In the genomic region with DNA sequence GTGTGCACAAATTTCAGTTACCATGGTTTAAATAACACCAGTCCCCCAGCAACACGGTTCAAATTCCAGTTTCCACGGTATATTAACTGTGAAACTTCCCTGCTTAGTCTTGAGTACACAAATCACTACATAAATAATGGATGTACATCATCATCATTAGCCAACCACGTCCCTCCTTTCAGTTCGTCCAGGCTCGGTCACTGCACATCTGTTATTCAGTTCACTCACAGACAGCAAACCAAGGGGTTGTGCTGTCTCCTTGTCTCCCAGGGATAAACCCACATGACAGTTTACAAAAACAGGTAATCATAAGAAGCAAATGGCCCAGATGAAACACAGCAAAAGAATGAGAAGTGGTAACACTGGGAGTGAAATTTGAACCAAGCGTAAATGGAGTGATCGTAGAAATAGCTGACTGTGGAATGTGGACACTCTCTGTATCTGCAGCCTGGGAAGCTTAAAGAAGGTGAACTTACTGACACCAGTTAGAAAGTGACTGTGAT, we compare ENCODE assay signal across 13 cellular contexts.
DNase-seq lines count a peak whose midpoint lies in the region; ATAC-seq, FAIRE-seq and TF ChIP-seq lines count a peak whose summit lies in the region.
"Had no signal": no experiment of that assay in that cellular context is flagged by ENCODE, and none has a peak within 500 bp of the region (broad histone marks: within the 10 kb centered on the region; RNA-seq: fewer than 3 reads in every experiment).

No MANE protein-coding gene starts in this region.

- H4K5ac ChIP-seq in mesendoderm (ENCODE audit: low read length) = no peak overlapping the region

- TF ChIP-seq CTCF in AG04449 (IDR thresholded peaks at IDR 0.05; ENCODE audit: insufficient read depth, low read length, missing control alignments) (no peak), bronchial epithelial cell (IDR thresholded peaks at IDR 0.05; ENCODE audit: insufficient read depth, low read length, severe bottlenecking) (no peak)

- no peak overlapping the region for H3K23ac ChIP-seq in mesendoderm (ENCODE audit: low read length)

- no peak overlapping the region for H3K56ac ChIP-seq in mesendoderm (ENCODE audit: low read length)

- H3K36me3 ChIP-seq in bronchial epithelial cell (ENCODE audit: control insufficient read depth, insufficient read depth, low read length) (no peaks in the 10 kb centered on the region), mesendoderm (ENCODE audit: control insufficient read depth, insufficient read depth, low read length) (no peaks in the 10 kb centered on the region)
- H3K36me3 ChIP-seq: lower lobe of right lung had no signal

- H2AK5ac ChIP-seq in mesendoderm (ENCODE audit: low read length) = no peak overlapping the region

- H3K18ac ChIP-seq in mesendoderm (ENCODE audit: low read length) = no peak overlapping the region

- no peak overlapping the region for H2BK5ac ChIP-seq in mesendoderm (ENCODE audit: low read length)

- H3K4me3 ChIP-seq in AG04449 (ENCODE audit: low read depth, low read length) (peak overlapping the region; percentile 29), bronchial epithelial cell (ENCODE audit: low read depth, low read length) (peak overlapping the region; percentile 24), mesendoderm (ENCODE audit: low read length) (no peak overlapping the region)
- H3K4me3 ChIP-seq: body of pancreas, lower lobe of right lung had no signal

- ATAC-seq in GM18867 (IDR thresholded peaks at IDR 0.05; ENCODE audit: unreplicated experiment) = no peak
- ATAC-seq in HG03521 (IDR thresholded peaks at IDR 0.05; ENCODE audit: unreplicated experiment) = no peak
- no peak for ATAC-seq in HG02610 (IDR thresholded peaks at IDR 0.05; ENCODE audit: unreplicated experiment)
- ATAC-seq: body of pancreas, lower lobe of right lung had no signal

- H3K4me2 ChIP-seq in mesendoderm (ENCODE audit: low read length) = no peak overlapping the region

- no peaks in the 10 kb centered on the region for H3K79me2 ChIP-seq in mesendoderm (ENCODE audit: control insufficient read depth, insufficient read depth, low read length)

- WGBS in mesendoderm (ENCODE audit: extremely low coverage, insufficient coverage, low lambda C conversion rate) = no CpG with 5 or more reads among the region's 7 CpGs

- no peak overlapping the region for H3K27ac ChIP-seq in mesendoderm (ENCODE audit: low read depth, low read length)
- H3K27ac ChIP-seq: body of pancreas, lower lobe of right lung had no signal

- no peak overlapping the region for H2BK120ac ChIP-seq in mesendoderm (ENCODE audit: low read depth, low read length)

- CTCF ChIA-PET in AG04449 (lab: Yijun Ruan, JAX) = interaction anchor here (1.4 to 2.5 kb wide), 3 partner anchors 9 to 49 kb away, joined by 3 to 9 read pairs (median 6); no protein-coding TSS in a partner anchor

- no peak overlapping the region for H2BK15ac ChIP-seq in mesendoderm (replicated peaks; ENCODE audit: low read depth)

- H3K27me3 ChIP-seq in bronchial epithelial cell (ENCODE audit: control insufficient read depth, insufficient read depth, low read length) (no peaks in the 10 kb centered on the region), mesendoderm (ENCODE audit: insufficient read depth, low read length, poor library complexity) (no peaks in the 10 kb centered on the region)
- H3K27me3 ChIP-seq: body of pancreas had no signal

- H3K4ac ChIP-seq in mesendoderm (ENCODE audit: low read depth, low read length) = no peak overlapping the region

- DNase-seq in AG04449 (ENCODE audit: low read depth, low spot score) (no peak), HuH-7 (ENCODE audit: low spot score) (peak; percentile 31), bronchial epithelial cell (ENCODE audit: low read depth) (peak; percentile 68), mesendoderm (peak; percentile 29), NCI-H526 treated with DMSO at 0.1 percent for 48 hours (lab: John Stamatoyannopoulos, UW) (no peak)
- DNase-seq: body of pancreas, lower lobe of right lung, MV-4-11, OCI-M1, T1000 had no signal

- H3K79me1 ChIP-seq in mesendoderm (ENCODE audit: low read length) = no peaks in the 10 kb centered on the region

- H3K4me1 ChIP-seq in mesendoderm (ENCODE audit: control insufficient read depth, low read depth, low read length) = no peaks in the 10 kb centered on the region
- H3K4me1 ChIP-seq: body of pancreas, lower lobe of right lung had no signal

- POLR2A ChIA-PET in AG04449 (lab: Yijun Ruan, JAX) = no interaction called here

- H4K8ac ChIP-seq in mesendoderm (ENCODE audit: low read depth, low read length) = no peak overlapping the region

- no peak overlapping the region for H3K9ac ChIP-seq in mesendoderm (ENCODE audit: low read length)

- FAIRE-seq in bronchial epithelial cell (lab: Jason Lieb, UNC) = no peak

Comparison
In these comparisons a context has a peak if more than half of its experiments do, and no peak if none do; other contexts are left out.
1. DNase-seq: peak in HuH-7 (single experiment), bronchial epithelial cell (single experiment) and mesendoderm (single experiment); none in AG04449 (single experiment) and NCI-H526 treated with DMSO at 0.1 percent for 48 hours (single experiment).